ENCODE assay signal across 8 cellular contexts in genomic region chrX:119604778-119605177, GRCh38. TPM values are rescaled to one million over a fixed set of nuclear protein-coding genes. Genes with fewer than 3 reads are reported as not detected.
DNase-seq lines count a peak whose midpoint lies in the region; ATAC-seq and TF ChIP-seq lines count a peak whose summit lies in the region.

No MANE protein-coding gene starts in this region.

- TF ChIP-seq CTCF in cardiac muscle cell (IDR thresholded peaks at IDR 0.05; ENCODE audit: low read depth, low read length) (no peak), upper lobe of right lung (IDR thresholded peaks at IDR 0.05) (no peak)

- H3K27me3 ChIP-seq in cardiac muscle cell: peaks cover 4% of the 10 kb centered on the region
- H3K27me3 ChIP-seq in upper lobe of right lung: no peaks in the 10 kb centered on the region

- H3K4me1 Mint-ChIP-seq in activated T-helper 1 cell treated with anti-CD3 and anti-CD28 coated beads, Interleukin-12 subunit alpha, Interleukin-12 subunit beta, Interleukin-2, Interleukin-4 antibody, amounts not matched to agents 30 ng/mL and 10 ng/mL and 1 ng/mL, durations not matched to agents 14 hours and 24 hours and 36 hours (ENCODE audit: low read depth): peaks cover 24% of the 10 kb centered on the region
- peaks cover 18 to 21% of the 10 kb centered on the region in 2 donors for H3K4me1 Mint-ChIP-seq in immature natural killer cell

- H3K4me1 ChIP-seq in cardiac muscle cell (ENCODE audit: low read depth) (no peaks in the 10 kb centered on the region), upper lobe of right lung (no peaks in the 10 kb centered on the region)

- DNase-seq in cardiac muscle cell (ENCODE audit: low read depth in 1 of 2, low spot score in 1 of 2): no peak
- DNase-seq in left cardiac atrium: no peak
- DNase-seq in activated T-helper 1 cell treated with anti-CD3 and anti-CD28 coated beads, Interleukin-12 subunit alpha, Interleukin-12 subunit beta, Interleukin-2, Interleukin-4 antibody, amounts not matched to agents 30 ng/mL and 10 ng/mL and 1 ng/mL, durations not matched to agents 14 hours and 24 hours and 36 hours (ENCODE audit: low spot score): no peak
- DNase-seq in immature natural killer cell: no peak
- no peak for DNase-seq in upper lobe of right lung
- no peak for DNase-seq in activated gamma-delta T cell (lab: John Stamatoyannopoulos, UW)
- no peak for DNase-seq in retina

- no peak overlapping the region for H3K27ac ChIP-seq in cardiac muscle cell
- H3K27ac ChIP-seq in upper lobe of right lung: no peak overlapping the region

- peak overlapping the region; percentile 86 for H3K4me3 ChIP-seq in cardiac muscle cell
- peak overlapping the region; percentile 69 for H3K4me3 ChIP-seq in upper lobe of right lung

- no peaks in the 10 kb centered on the region for H3K9me3 Mint-ChIP-seq in activated T-helper 1 cell treated with anti-CD3 and anti-CD28 coated beads, Interleukin-12 subunit alpha, Interleukin-12 subunit beta, Interleukin-2, Interleukin-4 antibody, amounts not matched to agents 30 ng/mL and 10 ng/mL and 1 ng/mL, durations not matched to agents 14 hours and 24 hours and 36 hours
- no peaks in the 10 kb centered on the region for H3K9me3 Mint-ChIP-seq in immature natural killer cell

- ATAC-seq in left cardiac atrium (no peak), upper lobe of right lung (no peak), GM21717 (IDR thresholded peaks at IDR 0.05; ENCODE audit: unreplicated experiment) (no peak)

- H3K27me3 Mint-ChIP-seq in activated T-helper 1 cell treated with anti-CD3 and anti-CD28 coated beads, Interleukin-12 subunit alpha, Interleukin-12 subunit beta, Interleukin-2, Interleukin-4 antibody, amounts not matched to agents 30 ng/mL and 10 ng/mL and 1 ng/mL, durations not matched to agents 14 hours and 24 hours and 36 hours (ENCODE audit: insufficient read depth): no peaks in the 10 kb centered on the region
- peaks cover 4 to 10% (median 8%) of the 10 kb centered on the region in 3 donors for H3K27me3 Mint-ChIP-seq in immature natural killer cell (ENCODE audit: low read depth in 3 of 3)

- no peaks in the 10 kb centered on the region for H3K9me3 ChIP-seq in cardiac muscle cell (ENCODE audit: low read depth)
- H3K9me3 ChIP-seq in upper lobe of right lung: no peaks in the 10 kb centered on the region

- no peaks in the 10 kb centered on the region for H3K36me3 ChIP-seq in cardiac muscle cell
- no peaks in the 10 kb centered on the region for H3K36me3 ChIP-seq in upper lobe of right lung

- H3K4me3 Mint-ChIP-seq in activated T-helper 1 cell treated with anti-CD3 and anti-CD28 coated beads, Interleukin-12 subunit alpha, Interleukin-12 subunit beta, Interleukin-2, Interleukin-4 antibody, amounts not matched to agents 30 ng/mL and 10 ng/mL and 1 ng/mL, durations not matched to agents 14 hours and 24 hours and 36 hours: peak overlapping the region; percentile 94
- H3K4me3 Mint-ChIP-seq in immature natural killer cell: peak overlapping the region; percentile 86 to 95 (median 95)

- H3K27ac Mint-ChIP-seq in activated T-helper 1 cell treated with anti-CD3 and anti-CD28 coated beads, Interleukin-12 subunit alpha, Interleukin-12 subunit beta, Interleukin-2, Interleukin-4 antibody, amounts not matched to agents 30 ng/mL and 10 ng/mL and 1 ng/mL, durations not matched to agents 14 hours and 24 hours and 36 hours: peak overlapping the region; percentile 90
- peak overlapping the region; percentile 74 to 99 (median 90) for H3K27ac Mint-ChIP-seq in immature natural killer cell

- intact Hi-C loops in left cardiac atrium (cut with DNase I) (loop anchor here in 1 of 2 donors (5.0 to 10.0 kb wide), 2 partner anchors 90 to 128 kb away; no protein-coding TSS in a partner anchor), upper lobe of right lung (cut with DNase I) (no loop called here)
- intact Hi-C loops in activated T-helper 1 cell treated with anti-CD3 and anti-CD28 coated beads, Interleukin-12 subunit alpha, Interleukin-12 subunit beta, Interleukin-2, Interleukin-4 antibody, amounts not matched to agents 30 ng/mL and 10 ng/mL and 1 ng/mL, durations not matched to agents 14 hours and 24 hours and 36 hours (cut with micrococcal nuclease): no loop called here

- H3K36me3 Mint-ChIP-seq in activated T-helper 1 cell treated with anti-CD3 and anti-CD28 coated beads, Interleukin-12 subunit alpha, Interleukin-12 subunit beta, Interleukin-2, Interleukin-4 antibody, amounts not matched to agents 30 ng/mL and 10 ng/mL and 1 ng/mL, durations not matched to agents 14 hours and 24 hours and 36 hours (ENCODE audit: low read depth): peaks cover 4% of the 10 kb centered on the region
- H3K36me3 Mint-ChIP-seq in immature natural killer cell: no peaks in the 10 kb centered on the region

RNA-seq across cellular contexts. Expression of gene NKRF, which starts 1.4 kb away (rescaled TPM):
- total RNA-seq in cardiac muscle cell (4.3 and 5.1 TPM in 2 replicates), left cardiac atrium (1 to 10 TPM; 4.0 to 6.1 TPM), upper lobe of right lung (7.1 TPM)
- polyA plus RNA-seq in cardiac muscle cell (4.2 and 6.8 TPM in 2 replicates), immature natural killer cell (1 to 10 TPM; 2.4 to 4.2 (median 2.6) TPM)
- 26.8 and 29.0 TPM in 2 replicates for total RNA-seq in activated T-helper 1 cell treated with anti-CD3 and anti-CD28 coated beads, Interleukin-12 subunit alpha, Interleukin-12 subunit beta, Interleukin-2, Interleukin-4 antibody, amounts not matched to agents 30 ng/mL and 10 ng/mL and 1 ng/mL, durations not matched to agents 14 hours and 24 hours and 36 hours

RNA-seq across cellular contexts. Expression of gene UBE2A, which starts 30.4 kb away (rescaled TPM):
- total RNA-seq in cardiac muscle cell: 41.7 and 44.0 TPM in 2 replicates
- polyA plus RNA-seq in cardiac muscle cell: 98.2 and 106 TPM in 2 replicates
- total RNA-seq in left cardiac atrium: 10 to 100 TPM; 49.1 to 52.6 TPM
- total RNA-seq in activated T-helper 1 cell treated with anti-CD3 and anti-CD28 coated beads, Interleukin-12 subunit alpha, Interleukin-12 subunit beta, Interleukin-2, Interleukin-4 antibody, amounts not matched to agents 30 ng/mL and 10 ng/mL and 1 ng/mL, durations not matched to agents 14 hours and 24 hours and 36 hours: 60.1 and 61.3 TPM in 2 replicates
- polyA plus RNA-seq in immature natural killer cell: 10 to 100 TPM; 72.8 to 96.1 (median 76.0) TPM
- total RNA-seq in upper lobe of right lung: 48.7 TPM

RNA-seq across cellular contexts. Expression of gene STEEP1, which starts 39.6 kb away (rescaled TPM):
- total RNA-seq in cardiac muscle cell: 36.3 and 42.6 TPM in 2 replicates
- 11.2 and 15.8 TPM in 2 replicates for polyA plus RNA-seq in cardiac muscle cell
- 10 to 100 TPM; 13.1 to 17.8 TPM for total RNA-seq in left cardiac atrium
- total RNA-seq in activated T-helper 1 cell treated with anti-CD3 and anti-CD28 coated beads, Interleukin-12 subunit alpha, Interleukin-12 subunit beta, Interleukin-2, Interleukin-4 antibody, amounts not matched to agents 30 ng/mL and 10 ng/mL and 1 ng/mL, durations not matched to agents 14 hours and 24 hours and 36 hours: 25.0 and 25.9 TPM in 2 replicates
- 10 to 100 TPM in 2 of 3 donors, 1 to 10 TPM in 1; 5.5 to 21.1 (median 11.2) TPM for polyA plus RNA-seq in immature natural killer cell
- 23.1 TPM for total RNA-seq in upper lobe of right lung
